1 cellular context compared by ENCODE assay signal in the genomic region with DNA sequence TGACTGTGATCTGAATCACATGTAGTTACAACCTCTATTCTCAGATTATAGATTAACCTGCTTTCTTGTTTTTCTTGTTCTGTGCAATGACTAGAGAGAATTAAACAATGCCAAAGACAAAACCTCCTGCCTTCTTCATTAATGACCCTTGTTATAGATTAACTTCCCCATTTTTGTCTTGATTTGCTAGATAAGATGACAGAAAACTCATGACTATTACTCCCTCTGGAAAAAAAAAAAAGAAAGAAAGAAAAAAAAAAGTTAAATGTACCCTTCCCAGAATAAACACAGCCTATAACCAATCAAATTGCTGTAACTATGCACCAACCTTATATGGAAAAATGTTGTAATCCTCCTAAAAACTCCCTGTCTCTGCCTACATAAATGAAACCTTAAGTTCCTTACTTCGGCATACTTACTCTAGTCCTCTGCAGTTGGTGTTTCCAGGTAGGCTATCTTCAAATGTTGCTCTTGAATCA.
TF ChIP-seq lines count a peak whose summit lies in the region.

No MANE protein-coding gene starts in this region.

TF ChIP-seq in K562, 482 proteins besides CTCF, POLR2A, EP300 and RAD21:
- TF ChIP-seq, protein P1, sequence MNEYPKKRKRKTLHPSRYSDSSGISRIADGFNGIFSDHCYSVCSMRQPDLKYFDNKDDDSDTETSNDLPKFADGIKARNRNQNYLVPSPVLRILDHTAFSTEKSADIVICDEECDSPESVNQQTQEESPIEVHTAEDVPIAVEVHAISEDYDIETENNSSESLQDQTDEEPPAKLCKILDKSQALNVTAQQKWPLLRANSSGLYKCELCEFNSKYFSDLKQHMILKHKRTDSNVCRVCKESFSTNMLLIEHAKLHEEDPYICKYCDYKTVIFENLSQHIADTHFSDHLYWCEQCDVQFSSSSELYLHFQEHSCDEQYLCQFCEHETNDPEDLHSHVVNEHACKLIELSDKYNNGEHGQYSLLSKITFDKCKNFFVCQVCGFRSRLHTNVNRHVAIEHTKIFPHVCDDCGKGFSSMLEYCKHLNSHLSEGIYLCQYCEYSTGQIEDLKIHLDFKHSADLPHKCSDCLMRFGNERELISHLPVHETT (CRISPR knock-in tag; conservative IDR thresholded peaks at IDR 0.05 in 1 of 2, IDR thresholded peaks at IDR 0.05 in 1 of 2): 0 out of 4 replicates have a peak, but pooled peaks of 1 of the 2 experiments have one; percentile 46
- no peak for TF ChIP-seq KDM5B (IDR thresholded peaks at IDR 0.05; ENCODE audit: insufficient replicate concordance, low read depth, low read length)
- no peak for TF ChIP-seq CBX1 (IDR thresholded peaks at IDR 0.05; ENCODE audit: low read depth)
- TF ChIP-seq ZC3H8 (IDR thresholded peaks at IDR 0.05): no peak
- no peak for TF ChIP-seq NFXL1 (CRISPR knock-in tag; IDR thresholded peaks at IDR 0.05)
- TF ChIP-seq, protein P2, sequence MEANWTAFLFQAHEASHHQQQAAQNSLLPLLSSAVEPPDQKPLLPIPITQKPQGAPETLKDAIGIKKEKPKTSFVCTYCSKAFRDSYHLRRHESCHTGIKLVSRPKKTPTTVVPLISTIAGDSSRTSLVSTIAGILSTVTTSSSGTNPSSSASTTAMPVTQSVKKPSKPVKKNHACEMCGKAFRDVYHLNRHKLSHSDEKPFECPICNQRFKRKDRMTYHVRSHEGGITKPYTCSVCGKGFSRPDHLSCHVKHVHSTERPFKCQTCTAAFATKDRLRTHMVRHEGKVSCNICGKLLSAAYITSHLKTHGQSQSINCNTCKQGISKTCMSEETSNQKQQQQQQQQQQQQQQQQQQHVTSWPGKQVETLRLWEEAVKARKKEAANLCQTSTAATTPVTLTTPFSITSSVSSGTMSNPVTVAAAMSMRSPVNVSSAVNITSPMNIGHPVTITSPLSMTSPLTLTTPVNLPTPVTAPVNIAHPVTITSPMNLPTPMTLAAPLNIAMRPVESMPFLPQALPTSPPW (CRISPR knock-in tag; IDR thresholded peaks at IDR 0.05): peak; percentile 11; the same call in 1 of the 2 replicates
- TF ChIP-seq NR3C1 (CRISPR knock-in tag; IDR thresholded peaks at IDR 0.05): no peak
- TF ChIP-seq ZNF384 (IDR thresholded peaks at IDR 0.05; ENCODE audit: low read depth, low read length): peak; percentile 49; the same call in 1 of the 2 replicates
- no peak for TF ChIP-seq XRCC5 (IDR thresholded peaks at IDR 0.05; ENCODE audit: low read depth, low read length)
